Comparison of ENCODE assay signal across 12 cellular contexts in genomic region chr5:135324160-135324559, GRCh38.
"Had no signal": no experiment of that assay in that cellular context is flagged by ENCODE, and none has a peak within 500 bp of the region (broad histone marks: within the 10 kb centered on the region; RNA-seq: fewer than 3 reads in every experiment).

No MANE protein-coding gene starts in this region.

- H3K27me3 Mint-ChIP-seq: activated CD4-positive, alpha-beta memory T cell treated with anti-CD3 and anti-CD28 coated beads, Interleukin-2, amount 10 ng/mL, durations not matched to agents 7 days and 5 days; naive B cell; stimulated activated memory B cell treated with anti-CD40 and anti-IgM and Interleukin-4, amounts not matched to agents 10 μg/mL and 1 μg/mL and 100 μg/mL, for 72 hours had no signal

- H3K27ac ChIP-seq: epithelial cell of prostate, heart left ventricle, lower lobe of right lung had no signal

- H3K4me1 ChIP-seq: heart left ventricle, lower lobe of right lung had no signal

- H3K4me3 ChIP-seq: heart left ventricle, lower lobe of right lung had no signal

- H3K9me3 Mint-ChIP-seq: activated CD4-positive, alpha-beta memory T cell treated with anti-CD3 and anti-CD28 coated beads, Interleukin-2, amount 10 ng/mL, durations not matched to agents 7 days and 5 days; naive B cell; stimulated activated memory B cell treated with anti-CD40 and anti-IgM and Interleukin-4, amounts not matched to agents 10 μg/mL and 1 μg/mL and 100 μg/mL, for 72 hours had no signal

- H3K9me3 ChIP-seq: heart left ventricle, lower lobe of right lung had no signal

- ATAC-seq: heart left ventricle; left cardiac atrium; lower lobe of right lung; stimulated activated memory B cell treated with anti-CD40 and anti-IgM and Interleukin-4, amounts not matched to agents 10 μg/mL and 1 μg/mL and 100 μg/mL, for 72 hours had no signal

- H3K36me3 Mint-ChIP-seq: naive B cell had no signal

- DNase-seq: activated CD4-positive, alpha-beta memory T cell treated with anti-CD3 and anti-CD28 coated beads, Interleukin-2, amount 10 ng/mL, durations not matched to agents 7 days and 5 days; activated naive CD4-positive, alpha-beta T cell; left cardiac atrium; lower lobe of right lung; midbrain; naive B cell; retina; stimulated activated CD4-positive, alpha-beta T cell treated with anti-CD3 and anti-CD28 coated beads, Interleukin-2, amount 100 ng/mL, for 48 hours; T-helper 9 cell had no signal

- H3K36me3 ChIP-seq: heart left ventricle, lower lobe of right lung had no signal

- H3K27ac Mint-ChIP-seq: activated CD4-positive, alpha-beta memory T cell treated with anti-CD3 and anti-CD28 coated beads, Interleukin-2, amount 10 ng/mL, durations not matched to agents 7 days and 5 days; naive B cell; stimulated activated memory B cell treated with anti-CD40 and anti-IgM and Interleukin-4, amounts not matched to agents 10 μg/mL and 1 μg/mL and 100 μg/mL, for 72 hours had no signal

- H3K4me1 Mint-ChIP-seq: naive B cell; stimulated activated memory B cell treated with anti-CD40 and anti-IgM and Interleukin-4, amounts not matched to agents 10 μg/mL and 1 μg/mL and 100 μg/mL, for 72 hours had no signal

- H3K4me3 Mint-ChIP-seq: activated CD4-positive, alpha-beta memory T cell treated with anti-CD3 and anti-CD28 coated beads, Interleukin-2, amount 10 ng/mL, durations not matched to agents 7 days and 5 days; naive B cell; stimulated activated memory B cell treated with anti-CD40 and anti-IgM and Interleukin-4, amounts not matched to agents 10 μg/mL and 1 μg/mL and 100 μg/mL, for 72 hours had no signal

- H3K27me3 ChIP-seq: heart left ventricle had no signal
